ENCODE assay signal across 1 cellular context in genomic region chr20:62500237-62500864, GRCh38.
TF ChIP-seq lines count a peak whose summit lies in the region.

No MANE protein-coding gene starts in this region.

TF ChIP-seq in K562, 482 proteins besides CTCF, POLR2A, EP300 and RAD21 (continued from another document and continues in another):
- TF ChIP-seq ZNF318 (IDR thresholded peaks at IDR 0.05; ENCODE audit: borderline replicate concordance in 1 of 2, low read depth in 1 of 2) = no peak
- 0 out of 2 replicates have a peak, but pooled peaks have one; percentile 62 for TF ChIP-seq HLTF (IDR thresholded peaks at IDR 0.05)
- TF ChIP-seq SIN3A (IDR thresholded peaks at IDR 0.05; ENCODE audit: borderline replicate concordance in 2 of 2, control insufficient read depth in 1 of 2, low read depth in 2 of 2, low read length in 2 of 2) = no peak
- no peak for TF ChIP-seq SNRNP70 (optimal IDR thresholded peaks at IDR 0.05; ENCODE audit: low read depth, low read length)
- TF ChIP-seq ZNF140 (CRISPR knock-in tag; IDR thresholded peaks at IDR 0.05) = no peak
- no peak for TF ChIP-seq ZNF232 (CRISPR knock-in tag; IDR thresholded peaks at IDR 0.05)
- no peak for TF ChIP-seq TCF3 (CRISPR knock-in tag; IDR thresholded peaks at IDR 0.05)
- no peak for TF ChIP-seq ARID4B (CRISPR knock-in tag; IDR thresholded peaks at IDR 0.05)
- TF ChIP-seq SMARCC2 (IDR thresholded peaks at IDR 0.05; ENCODE audit: low read depth) = no peak
- TF ChIP-seq SP2 (IDR thresholded peaks at IDR 0.05; ENCODE audit: extremely low read depth, low read depth, low read length, poor library complexity, severe bottlenecking) = no peak
- no peak for TF ChIP-seq SUPT5H (IDR thresholded peaks at IDR 0.05)
- TF ChIP-seq FOXA3 (CRISPR knock-in tag; conservative IDR thresholded peaks at IDR 0.05 in 1 of 2, IDR thresholded peaks at IDR 0.05 in 1 of 2) = 0 out of 4 replicates have a peak, but pooled peaks of 1 of the 2 experiments have one; percentile 40
- peak; percentile 96 for TF ChIP-seq HDGF (IDR thresholded peaks at IDR 0.05)
- TF ChIP-seq ZNF507 (tag; conservative IDR thresholded peaks at IDR 0.05) = no peak
- TF ChIP-seq CCNT2 (IDR thresholded peaks at IDR 0.05; ENCODE audit: borderline replicate concordance, extremely low read depth, insufficient read length, low read depth, low read length) = no peak
- TF ChIP-seq AFF4 (CRISPR knock-in tag; IDR thresholded peaks at IDR 0.05) = no peak
- TF ChIP-seq ZFPM2 (CRISPR knock-in tag; IDR thresholded peaks at IDR 0.05) = no peak
- no peak for TF ChIP-seq ATF2 (CRISPR knock-in tag; IDR thresholded peaks at IDR 0.05)
- no peak for TF ChIP-seq ZNF174 (CRISPR knock-in tag; IDR thresholded peaks at IDR 0.05)
- TF ChIP-seq TRIM24 (IDR thresholded peaks at IDR 0.05) = peak in 1 of 2 experiments; percentile 22; a peak in 1 of 4 replicates
- no peak for TF ChIP-seq BCL6 (CRISPR knock-in tag; IDR thresholded peaks at IDR 0.05)
- TF ChIP-seq SMARCE1 (IDR thresholded peaks at IDR 0.05) = no peak
- TF ChIP-seq ARID1B (IDR thresholded peaks at IDR 0.05) = peak; percentile 32
- no peak for TF ChIP-seq SMARCB1 (IDR thresholded peaks at IDR 0.05; ENCODE audit: insufficient read length, low read depth)
- TF ChIP-seq PRMT5 (CRISPR knock-in tag; IDR thresholded peaks at IDR 0.05) = no peak
- TF ChIP-seq ZNF609 (CRISPR knock-in tag; IDR thresholded peaks at IDR 0.05; ENCODE audit: borderline replicate concordance) = no peak
- no peak for TF ChIP-seq MITF (IDR thresholded peaks at IDR 0.05)
- TF ChIP-seq ZNF212 (CRISPR knock-in tag; IDR thresholded peaks at IDR 0.05) = no peak
- TF ChIP-seq ZNF134 (CRISPR knock-in tag; conservative IDR thresholded peaks at IDR 0.05) = no peak
- TF ChIP-seq SMC3 (conservative IDR thresholded peaks at IDR 0.05; ENCODE audit: insufficient read depth, low read depth, low read length) = peak; percentile 90
- no peak; the same call in 1 of the 2 replicates for TF ChIP-seq USF1 (CRISPR knock-in tag; IDR thresholded peaks at IDR 0.05)
- TF ChIP-seq CBX1 (IDR thresholded peaks at IDR 0.05; ENCODE audit: low read depth) = no peak
